ENCODE assay signal across 13 cellular contexts in the genomic region with DNA sequence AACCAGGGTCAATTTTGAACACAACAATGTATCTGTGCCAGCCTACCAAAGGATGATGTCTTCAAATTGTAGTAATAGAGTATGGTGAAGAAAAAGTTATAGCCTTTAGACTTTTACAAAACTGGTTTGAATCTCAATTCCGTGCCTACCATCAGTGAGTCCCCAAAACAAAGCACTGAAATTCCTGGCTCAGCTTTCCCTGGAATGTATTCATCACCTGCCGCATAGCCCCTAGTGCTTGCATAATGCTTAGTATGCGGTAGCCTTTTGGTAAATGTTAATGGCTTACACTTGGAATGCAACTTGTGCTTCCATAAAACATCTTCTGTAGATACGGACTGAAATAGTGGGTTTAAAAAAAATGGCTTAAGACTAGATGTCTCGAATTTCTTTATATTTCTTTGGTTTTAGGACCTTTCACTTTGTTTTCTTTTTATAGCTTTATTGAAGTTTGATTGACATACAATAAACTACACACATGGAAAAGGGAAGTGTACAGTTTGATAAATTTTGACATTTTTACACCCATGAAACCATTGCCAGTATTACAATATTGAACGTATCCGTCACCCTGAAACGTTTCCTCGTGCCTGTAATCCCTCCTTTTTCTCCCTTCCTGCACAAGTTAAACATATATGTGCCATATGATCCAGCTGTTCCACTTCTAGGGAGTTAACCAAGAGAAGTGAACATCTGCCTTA. TPM values are rescaled to one million over a fixed set of nuclear protein-coding genes. Genes with fewer than 3 reads are reported as not detected.
A peak's percentile ranks its signal among the peaks of the same experiment; 100 is the strongest.
DNase-seq lines count a peak whose midpoint lies in the region; ATAC-seq and TF ChIP-seq lines count a peak whose summit lies in the region.
"Had no signal": no experiment of that assay in that cellular context is flagged by ENCODE, and none has a peak within 500 bp of the region (broad histone marks: within the 10 kb centered on the region; RNA-seq: fewer than 3 reads in every experiment).

No MANE protein-coding gene starts in this region.

- peaks cover 56% of the 10 kb centered on the region for H3K4me1 ChIP-seq in HUES48 (ENCODE audit: control insufficient read depth, insufficient read depth, low read length)

- peak overlapping the region; percentile 62 for H3K9ac ChIP-seq in HUES48 (ENCODE audit: low read depth, low read length)

- peak overlapping the region; percentile 32 for H3K27ac Mint-ChIP-seq in activated naive CD8-positive, alpha-beta T cell treated with anti-CD3 and anti-CD28 coated beads, Interleukin-2, amount 50 U/mL, for 24 hours
- peak overlapping the region; percentile 33 for H3K27ac Mint-ChIP-seq in progenitor cell of endocrine pancreas
- H3K27ac Mint-ChIP-seq in activated T-helper 2 cell treated with anti-CD3 and anti-CD28 coated beads, Interferon-gamma antibody, Interleukin-2, Interleukin-4, amounts not matched to agents 10 μg/mL and 5 μg/mL and 100 μg/mL, durations not matched to agents 14 hours and 24 hours and 36 hours: no peak overlapping the region

- no peaks in the 10 kb centered on the region for H3K27me3 ChIP-seq in HUES48 (ENCODE audit: control insufficient read depth, insufficient read depth, low read length)

- H3K9me3 ChIP-seq in HUES48 (ENCODE audit: control insufficient read depth, insufficient read depth, low read length): no peaks in the 10 kb centered on the region
- H3K9me3 ChIP-seq: thoracic aorta had no signal

- H3K9me3 Mint-ChIP-seq in activated naive CD8-positive, alpha-beta T cell treated with anti-CD3 and anti-CD28 coated beads, Interleukin-2, amount 50 U/mL, for 24 hours: no peaks in the 10 kb centered on the region
- H3K9me3 Mint-ChIP-seq in progenitor cell of endocrine pancreas (ENCODE audit: low read depth): no peaks in the 10 kb centered on the region
- H3K9me3 Mint-ChIP-seq in activated T-helper 2 cell treated with anti-CD3 and anti-CD28 coated beads, Interferon-gamma antibody, Interleukin-2, Interleukin-4, amounts not matched to agents 10 μg/mL and 5 μg/mL and 100 μg/mL, durations not matched to agents 14 hours and 24 hours and 36 hours: no peaks in the 10 kb centered on the region

- no peak for TF ChIP-seq CTCF in progenitor cell of endocrine pancreas (IDR thresholded peaks at IDR 0.05; ENCODE audit: unreplicated experiment)

- H3K27ac ChIP-seq in HUES48 (ENCODE audit: low read depth, low read length): peak overlapping the region; percentile 91
- H3K27ac ChIP-seq: thoracic aorta had no signal

- H3K4me3 Mint-ChIP-seq in activated naive CD8-positive, alpha-beta T cell treated with anti-CD3 and anti-CD28 coated beads, Interleukin-2, amount 50 U/mL, for 24 hours: no peak overlapping the region
- H3K4me3 Mint-ChIP-seq in progenitor cell of endocrine pancreas (ENCODE audit: low read depth): no peak overlapping the region
- H3K4me3 Mint-ChIP-seq in activated T-helper 2 cell treated with anti-CD3 and anti-CD28 coated beads, Interferon-gamma antibody, Interleukin-2, Interleukin-4, amounts not matched to agents 10 μg/mL and 5 μg/mL and 100 μg/mL, durations not matched to agents 14 hours and 24 hours and 36 hours (ENCODE audit: low read depth): no peak overlapping the region

- H3K4me3 ChIP-seq in HUES48 (ENCODE audit: low read depth, low read length): peak overlapping the region; percentile 51
- H3K4me3 ChIP-seq: smooth muscle cell, thoracic aorta had no signal

- H3K27me3 Mint-ChIP-seq in activated naive CD8-positive, alpha-beta T cell treated with anti-CD3 and anti-CD28 coated beads, Interleukin-2, amount 50 U/mL, for 24 hours: no peaks in the 10 kb centered on the region
- H3K27me3 Mint-ChIP-seq in progenitor cell of endocrine pancreas: no peaks in the 10 kb centered on the region
- no peaks in the 10 kb centered on the region for H3K27me3 Mint-ChIP-seq in activated T-helper 2 cell treated with anti-CD3 and anti-CD28 coated beads, Interferon-gamma antibody, Interleukin-2, Interleukin-4, amounts not matched to agents 10 μg/mL and 5 μg/mL and 100 μg/mL, durations not matched to agents 14 hours and 24 hours and 36 hours (ENCODE audit: low read depth)

- no peak for ATAC-seq in activated naive CD8-positive, alpha-beta T cell treated with anti-CD3 and anti-CD28 coated beads, Interleukin-2, amount 50 U/mL, for 24 hours
- ATAC-seq in HG03135 (IDR thresholded peaks at IDR 0.05; ENCODE audit: unreplicated experiment): no peak

- peaks cover 75% of the 10 kb centered on the region for H3K4me1 Mint-ChIP-seq in activated naive CD8-positive, alpha-beta T cell treated with anti-CD3 and anti-CD28 coated beads, Interleukin-2, amount 50 U/mL, for 24 hours
- H3K4me1 Mint-ChIP-seq in progenitor cell of endocrine pancreas (ENCODE audit: low read depth): peaks cover 8% of the 10 kb centered on the region
- H3K4me1 Mint-ChIP-seq in activated T-helper 2 cell treated with anti-CD3 and anti-CD28 coated beads, Interferon-gamma antibody, Interleukin-2, Interleukin-4, amounts not matched to agents 10 μg/mL and 5 μg/mL and 100 μg/mL, durations not matched to agents 14 hours and 24 hours and 36 hours (ENCODE audit: low read depth): peaks cover 44% of the 10 kb centered on the region

- DNase-seq in activated naive CD8-positive, alpha-beta T cell treated with anti-CD3 and anti-CD28 coated beads, Interleukin-2, amount 50 U/mL, for 24 hours: no peak
- DNase-seq in iPS-NIHi11 (ENCODE audit: low spot score) (peak; percentile 44), progenitor cell of endocrine pancreas (ENCODE audit: low spot score, unreplicated experiment) (no peak), middle frontal gyrus (ENCODE audit: extremely low spot score, low spot score) (no peak)
- no peak for DNase-seq in activated T-helper 2 cell treated with anti-CD3 and anti-CD28 coated beads, Interferon-gamma antibody, Interleukin-2, Interleukin-4, amounts not matched to agents 10 μg/mL and 5 μg/mL and 100 μg/mL, durations not matched to agents 14 hours and 24 hours and 36 hours (ENCODE audit: low spot score)
- DNase-seq: activated effector memory CD4-positive, alpha-beta T cell treated with Interleukin-2 at 50 U/mL for 16 hours; erythroblast; kidney; NCI-H1105 treated with DMSO at 0.1 percent for 48 hours had no signal

- peaks cover 31% of the 10 kb centered on the region for H3K36me3 ChIP-seq in HUES48 (ENCODE audit: control insufficient read depth, insufficient read depth, low read length)

- peaks cover 43% of the 10 kb centered on the region for H3K36me3 Mint-ChIP-seq in activated naive CD8-positive, alpha-beta T cell treated with anti-CD3 and anti-CD28 coated beads, Interleukin-2, amount 50 U/mL, for 24 hours (ENCODE audit: low read depth)
- peaks cover 7% of the 10 kb centered on the region for H3K36me3 Mint-ChIP-seq in progenitor cell of endocrine pancreas (ENCODE audit: insufficient read depth)
- H3K36me3 Mint-ChIP-seq in activated T-helper 2 cell treated with anti-CD3 and anti-CD28 coated beads, Interferon-gamma antibody, Interleukin-2, Interleukin-4, amounts not matched to agents 10 μg/mL and 5 μg/mL and 100 μg/mL, durations not matched to agents 14 hours and 24 hours and 36 hours (ENCODE audit: low read depth): peaks cover 60% of the 10 kb centered on the region

- intact Hi-C loops in activated T-helper 2 cell treated with anti-CD3 and anti-CD28 coated beads, Interferon-gamma antibody, Interleukin-2, Interleukin-4, amounts not matched to agents 10 μg/mL and 5 μg/mL and 100 μg/mL, durations not matched to agents 14 hours and 24 hours and 36 hours (cut with micrococcal nuclease): no loop called here

RNA-seq across cellular contexts. Expression of a gene that starts 12.1 kb away (rescaled TPM):
- 56.7 and 61.3 TPM in 2 replicates for total RNA-seq in progenitor cell of endocrine pancreas
- total RNA-seq in activated T-helper 2 cell treated with anti-CD3 and anti-CD28 coated beads, Interferon-gamma antibody, Interleukin-2, Interleukin-4, amounts not matched to agents 10 μg/mL and 5 μg/mL and 100 μg/mL, durations not matched to agents 14 hours and 24 hours and 36 hours: 105 and 107 TPM in 2 replicates
